In genomic region chr7:137898839-137899681, GRCh38 we compare ENCODE assay signal across 8 cellular contexts. TPM values are rescaled to one million over a fixed set of nuclear protein-coding genes. Genes with fewer than 3 reads are reported as not detected.
DNase-seq lines count a peak whose midpoint lies in the region; ATAC-seq, FAIRE-seq and TF ChIP-seq lines count a peak whose summit lies in the region.

No MANE protein-coding gene starts in this region.

- peaks cover 22% of the 10 kb centered on the region for H3K36me3 Mint-ChIP-seq in activated naive CD8-positive, alpha-beta T cell treated with anti-CD3 and anti-CD28 coated beads, Interleukin-2, amount 10 ng/mL, durations not matched to agents 7 days and 5 days

- intact Hi-C loops in left ventricle myocardium inferior (cut with micrococcal nuclease) = no loop called here

- no peaks in the 10 kb centered on the region for H3K9me3 Mint-ChIP-seq in activated naive CD8-positive, alpha-beta T cell treated with anti-CD3 and anti-CD28 coated beads, Interleukin-2, amount 10 ng/mL, durations not matched to agents 7 days and 5 days

- no peak for FAIRE-seq in urothelium cell line (lab: Jason Lieb, UNC)

- peaks cover 49% of the 10 kb centered on the region for H3K4me1 ChIP-seq in left ventricle myocardium inferior

- peak; percentile 92 for DNase-seq in NAMALWA (ENCODE audit: low spot score)
- DNase-seq in SW480 (ENCODE audit: low spot score) = peak; percentile 63
- peak; percentile 86 for DNase-seq in activated naive CD8-positive, alpha-beta T cell treated with anti-CD3 and anti-CD28 coated beads, Interleukin-2, amount 10 ng/mL, durations not matched to agents 7 days and 5 days
- DNase-seq in left ventricle myocardium inferior = peak; percentile 84
- peak; percentile 76 for DNase-seq in putamen (ENCODE audit: low spot score)
- peak; percentile 71 for DNase-seq in urothelium cell line (ENCODE audit: low spot score)

- H3K4me3 Mint-ChIP-seq in activated naive CD8-positive, alpha-beta T cell treated with anti-CD3 and anti-CD28 coated beads, Interleukin-2, amount 10 ng/mL, durations not matched to agents 7 days and 5 days = peak overlapping the region; percentile 56

- H3K36me3 ChIP-seq in left ventricle myocardium inferior = peaks cover 61% of the 10 kb centered on the region

- ATAC-seq in HG02588 (IDR thresholded peaks at IDR 0.05; ENCODE audit: unreplicated experiment) = peak; percentile 64
- ATAC-seq in activated naive CD8-positive, alpha-beta T cell treated with anti-CD3 and anti-CD28 coated beads, Interleukin-2, amount 10 ng/mL, durations not matched to agents 7 days and 5 days (ENCODE audit: low read depth) = peak; percentile 93

- POLR2A ChIA-PET in activated naive CD8-positive, alpha-beta T cell treated with anti-CD3 and anti-CD28 coated beads, Interleukin-2, amount 10 ng/mL, durations not matched to agents 7 days and 5 days (lab: Charles Lee) = no interaction called here

- H3K27me3 ChIP-seq in left ventricle myocardium inferior (ENCODE audit: low read depth) = no peaks in the 10 kb centered on the region

- H3K9me3 ChIP-seq in left ventricle myocardium inferior (replicated peaks) = no peaks in the 10 kb centered on the region

- TF ChIP-seq CTCF in GM12872 (IDR thresholded peaks at IDR 0.05; ENCODE audit: insufficient read depth, low read depth, low read length) = peak; percentile 98
- peak; percentile 97 for TF ChIP-seq CTCF in left ventricle myocardium inferior (IDR thresholded peaks at IDR 0.05; ENCODE audit: borderline replicate concordance)

- H3K4me3 ChIP-seq in left ventricle myocardium inferior = peak overlapping the region; percentile 47

- peak overlapping the region; percentile 77 for H3K27ac Mint-ChIP-seq in activated naive CD8-positive, alpha-beta T cell treated with anti-CD3 and anti-CD28 coated beads, Interleukin-2, amount 10 ng/mL, durations not matched to agents 7 days and 5 days

- H3K4me1 Mint-ChIP-seq in activated naive CD8-positive, alpha-beta T cell treated with anti-CD3 and anti-CD28 coated beads, Interleukin-2, amount 10 ng/mL, durations not matched to agents 7 days and 5 days = peaks cover 22% of the 10 kb centered on the region

- H3K27me3 Mint-ChIP-seq in activated naive CD8-positive, alpha-beta T cell treated with anti-CD3 and anti-CD28 coated beads, Interleukin-2, amount 10 ng/mL, durations not matched to agents 7 days and 5 days = no peaks in the 10 kb centered on the region

- H3K27ac ChIP-seq in left ventricle myocardium inferior (replicated peaks) = peak overlapping the region; percentile 78

RNA-seq across cellular contexts. Expression of gene DGKI, which starts 52.3 kb away (rescaled TPM):
- total RNA-seq in activated naive CD8-positive, alpha-beta T cell treated with anti-CD3 and anti-CD28 coated beads, Interleukin-2, amount 10 ng/mL, durations not matched to agents 7 days and 5 days = not detected
- total RNA-seq in left ventricle myocardium inferior = 1.3 TPM

Comparison
In these comparisons a context has a peak if more than half of its experiments do, and no peak if none do; other contexts are left out.
1. Peak in every context shown above with its lines: DNase-seq, ATAC-seq, H3K4me3 ChIP-seq and H3K27ac ChIP-seq.